In the genomic region with DNA sequence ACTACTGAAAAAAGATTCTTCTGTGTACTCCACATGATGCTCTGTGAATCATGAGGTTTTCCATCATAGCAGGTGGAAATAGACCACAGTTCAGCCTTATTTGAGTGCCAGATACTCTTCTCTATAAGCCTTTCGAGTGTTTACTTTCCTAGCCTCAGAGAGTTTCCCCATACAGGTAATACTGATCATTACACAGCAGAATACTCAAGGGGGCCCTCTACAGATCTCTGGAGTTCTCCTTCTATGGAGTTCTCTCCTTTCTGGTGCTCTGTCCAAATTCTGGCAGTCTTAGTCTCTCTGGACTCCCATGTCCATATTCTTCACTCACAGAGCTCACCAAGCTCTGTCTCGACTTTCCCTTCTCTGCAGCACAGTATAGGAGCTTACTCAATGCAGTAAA, we compare ENCODE assay signal across 17 cellular contexts.
DNase-seq lines count a peak whose midpoint lies in the region; ATAC-seq and TF ChIP-seq lines count a peak whose summit lies in the region.
"Had no signal": no experiment of that assay in that cellular context is flagged by ENCODE, and none has a peak within 500 bp of the region (broad histone marks: within the 10 kb centered on the region; RNA-seq: fewer than 3 reads in every experiment).

No MANE protein-coding gene starts in this region.

- no peak for DNase-seq in AG09309 (ENCODE audit: low read depth)
- DNase-seq in H7: peak; percentile 20
- DNase-seq in NT2/D1 (ENCODE audit: low read depth, low spot score): peak; percentile 1
- DNase-seq in foreskin keratinocyte: no peak
- DNase-seq in CD14-positive monocyte (ENCODE audit: low spot score): no peak
- DNase-seq: activated CD4-positive, alpha-beta T cell treated with anti-CD3 and anti-CD28 coated beads, Interleukin-2, amount 50 U/mL, for 48 hours; adrenal gland; AML-193; cerebellar nuclear complex; midbrain; nucleus accumbens; stimulated activated CD4-positive, alpha-beta T cell treated with anti-CD3 and anti-CD28 coated beads, Interleukin-2, amount 100 ng/mL, for 24 hours had no signal

- TF ChIP-seq CTCF in AG09309 (IDR thresholded peaks at IDR 0.05; ENCODE audit: control insufficient read depth, insufficient read depth, low read depth, low read length, missing control alignments): peak; percentile 11
- TF ChIP-seq CTCF in foreskin keratinocyte (conservative IDR thresholded peaks at IDR 0.05): peak; percentile 30
- no peak for TF ChIP-seq CTCF in CD14-positive monocyte (IDR thresholded peaks at IDR 0.05)

- ATAC-seq in foreskin keratinocyte (no peak), GM21390 (IDR thresholded peaks at IDR 0.05; ENCODE audit: unreplicated experiment) (no peak), HG03025 (IDR thresholded peaks at IDR 0.05; ENCODE audit: low FRiP score, unreplicated experiment) (no peak), GM19467 (IDR thresholded peaks at IDR 0.05; ENCODE audit: unreplicated experiment) (no peak)
- ATAC-seq: sciatic nerve had no signal

- no peak overlapping the region for H3K9ac ChIP-seq in NT2/D1 (ENCODE audit: insufficient read length, low read depth)

- no peak overlapping the region for H3K4me3 Mint-ChIP-seq in CD14-positive monocyte
- H3K4me3 Mint-ChIP-seq: activated T-helper 1 cell treated with anti-CD3 and anti-CD28 coated beads, Interleukin-12 subunit alpha, Interleukin-12 subunit beta, Interleukin-2, Interleukin-4 antibody, amounts not matched to agents 30 ng/mL and 10 ng/mL and 1 ng/mL, durations not matched to agents 14 hours and 24 hours and 36 hours had no signal

- H3K27me3 Mint-ChIP-seq in CD14-positive monocyte (ENCODE audit: low read depth in 3 of 3): peaks cover 0 to 1% (median 0%) of the 10 kb centered on the region in 3 donors

- H3K9me3 ChIP-seq in NT2/D1 (ENCODE audit: insufficient read depth, low read length): no peaks in the 10 kb centered on the region

- no peak overlapping the region for H3K4me3 ChIP-seq in AG09309 (ENCODE audit: control insufficient read depth, low read depth, low read length)
- H3K4me3 ChIP-seq in H7 (ENCODE audit: insufficient read depth, low read depth, low read length): no peak overlapping the region
- H3K4me3 ChIP-seq in NT2/D1 (ENCODE audit: insufficient read length, low read depth): no peak overlapping the region
- H3K4me3 ChIP-seq: adrenal gland had no signal

- H3K36me3 Mint-ChIP-seq in CD14-positive monocyte: no peaks in the 10 kb centered on the region

- H3K9me3 Mint-ChIP-seq in CD14-positive monocyte: peaks cover 0 to 4% (median 0%) of the 10 kb centered on the region in 7 donors
- H3K9me3 Mint-ChIP-seq: activated T-helper 1 cell treated with anti-CD3 and anti-CD28 coated beads, Interleukin-12 subunit alpha, Interleukin-12 subunit beta, Interleukin-2, Interleukin-4 antibody, amounts not matched to agents 30 ng/mL and 10 ng/mL and 1 ng/mL, durations not matched to agents 14 hours and 24 hours and 36 hours had no signal

- H3K4me1 ChIP-seq in NT2/D1 (ENCODE audit: insufficient read depth, insufficient read length): no peaks in the 10 kb centered on the region
- no peaks in the 10 kb centered on the region for H3K4me1 ChIP-seq in foreskin keratinocyte
- H3K4me1 ChIP-seq: adrenal gland had no signal

- H3K36me3 ChIP-seq in H7 (replicated peaks; ENCODE audit: control insufficient read depth, insufficient read depth, low read length): no peaks in the 10 kb centered on the region
- H3K36me3 ChIP-seq in NT2/D1 (ENCODE audit: insufficient read depth, insufficient read length, low read length): no peaks in the 10 kb centered on the region
- H3K36me3 ChIP-seq: adrenal gland had no signal

- no peaks in the 10 kb centered on the region for H3K4me1 Mint-ChIP-seq in CD14-positive monocyte

- no peak overlapping the region for H3K27ac Mint-ChIP-seq in CD14-positive monocyte
- H3K27ac Mint-ChIP-seq: activated T-helper 1 cell treated with anti-CD3 and anti-CD28 coated beads, Interleukin-12 subunit alpha, Interleukin-12 subunit beta, Interleukin-2, Interleukin-4 antibody, amounts not matched to agents 30 ng/mL and 10 ng/mL and 1 ng/mL, durations not matched to agents 14 hours and 24 hours and 36 hours had no signal

- H3K27ac ChIP-seq in foreskin keratinocyte: no peak overlapping the region
- H3K27ac ChIP-seq: adrenal gland had no signal

- H3K27me3 ChIP-seq in H7 (ENCODE audit: control insufficient read depth, insufficient read depth, low read length): no peaks in the 10 kb centered on the region
- no peaks in the 10 kb centered on the region for H3K27me3 ChIP-seq in NT2/D1 (ENCODE audit: insufficient read depth, insufficient read length)
- no peaks in the 10 kb centered on the region for H3K27me3 ChIP-seq in foreskin keratinocyte
- H3K27me3 ChIP-seq: adrenal gland had no signal

- intact Hi-C loops in CD14-positive monocyte (cut with micrococcal nuclease): no loop called here

Comparison
In these comparisons a context has a peak if more than half of its experiments do, and no peak if none do; other contexts are left out.
1. DNase-seq: peak in H7 (single experiment) and NT2/D1 (single experiment); none in AG09309 (single experiment), foreskin keratinocyte (0 of 2) and CD14-positive monocyte (single experiment).